1 cellular context compared by ENCODE assay signal in genomic region chr9:27573699-27574265, GRCh38.
A peak's percentile ranks its signal among the peaks of the same experiment; 100 is the strongest.
TF ChIP-seq lines count a peak whose summit lies in the region.

No MANE protein-coding gene starts in this region.

TF ChIP-seq in HepG2, 621 proteins besides CTCF, POLR2A, EP300 and RAD21 (continued from another document and continues in another):
- TF ChIP-seq IKZF5 (CRISPR knock-in tag; IDR thresholded peaks at IDR 0.05) (peak; percentile 42; the same call in 1 of the 2 replicates), MXI1 (IDR thresholded peaks at IDR 0.05; ENCODE audit: borderline replicate concordance, low read depth, low read length) (no peak), MXD3 (CRISPR knock-in tag; IDR thresholded peaks at IDR 0.05) (no peak), ATF1 (CRISPR knock-in tag; IDR thresholded peaks at IDR 0.05) (peak; percentile 97), GTF2F1 (IDR thresholded peaks at IDR 0.05; ENCODE audit: low read length) (no peak), ZNF629 (CRISPR knock-in tag; conservative IDR thresholded peaks at IDR 0.05) (0 out of 2 replicates have a peak, but pooled peaks have one; percentile 20), ZNF317 (CRISPR knock-in tag; IDR thresholded peaks at IDR 0.05) (no peak), ZNF704 (CRISPR knock-in tag; IDR thresholded peaks at IDR 0.05; ENCODE audit: borderline replicate concordance) (no peak), TCF7L2 (IDR thresholded peaks at IDR 0.05; ENCODE audit: low read depth, low read length) (no peak), DMAP1 (CRISPR knock-in tag; IDR thresholded peaks at IDR 0.05) (peak; percentile 39; the same call in 1 of the 2 replicates), HMGXB4 (CRISPR knock-in tag; IDR thresholded peaks at IDR 0.05; ENCODE audit: borderline replicate concordance in 1 of 2, low read depth in 1 of 2) (no peak; a peak in 1 of 4 replicates), TBL1XR1 (IDR thresholded peaks at IDR 0.05; ENCODE audit: borderline replicate concordance, low read length, partially characterized antibody) (no peak), ZBTB8A (CRISPR knock-in tag; IDR thresholded peaks at IDR 0.05; ENCODE audit: borderline replicate concordance, low read depth) (no peak), ZNF224 (CRISPR knock-in tag; IDR thresholded peaks at IDR 0.05) (no peak), ZGPAT (CRISPR knock-in tag; IDR thresholded peaks at IDR 0.05) (peak; percentile 38; the same call in 1 of the 2 replicates), ZBTB2 (CRISPR knock-in tag; IDR thresholded peaks at IDR 0.05; ENCODE audit: low read depth) (0 out of 2 replicates have a peak, but pooled peaks have one; percentile 44), HNRNPUL1 (IDR thresholded peaks at IDR 0.05; ENCODE audit: low read depth, low read length) (no peak), ZBTB7B (CRISPR knock-in tag; IDR thresholded peaks at IDR 0.05) (no peak), MYC (CRISPR knock-in tag; IDR thresholded peaks at IDR 0.05; ENCODE audit: borderline replicate concordance) (no peak), ZNF580 (CRISPR knock-in tag; IDR thresholded peaks at IDR 0.05; ENCODE audit: borderline replicate concordance, low read depth) (no peak), AHR (CRISPR knock-in tag; IDR thresholded peaks at IDR 0.05) (no peak), MAZ (IDR thresholded peaks at IDR 0.05; ENCODE audit: borderline replicate concordance, low read depth, low read length) (0 out of 2 replicates have a peak, but pooled peaks have one; percentile 21), MAZ (CRISPR knock-in tag; IDR thresholded peaks at IDR 0.05; ENCODE audit: low read depth) (peak; percentile 31; the same call in 1 of the 2 replicates), ATAD3A (CRISPR knock-in tag; IDR thresholded peaks at IDR 0.05) (no peak), RBFOX2 (IDR thresholded peaks at IDR 0.05; ENCODE audit: low read depth, low read length) (no peak), CHCHD3 (CRISPR knock-in tag; IDR thresholded peaks at IDR 0.05) (no peak), KAT8 (CRISPR knock-in tag; IDR thresholded peaks at IDR 0.05) (peak; percentile 62; the same call in 1 of the 2 replicates), ZBTB39 (CRISPR knock-in tag; IDR thresholded peaks at IDR 0.05) (no peak), ZNF609 (CRISPR knock-in tag; IDR thresholded peaks at IDR 0.05; ENCODE audit: borderline replicate concordance) (no peak), ZZZ3 (CRISPR knock-in tag; IDR thresholded peaks at IDR 0.05; ENCODE audit: borderline replicate concordance) (no peak; the same call in 1 of the 2 replicates), MAFK (conservative IDR thresholded peaks at IDR 0.05 in 1 of 2, IDR thresholded peaks at IDR 0.05 in 1 of 2; ENCODE audit: low read length in 2 of 2) (no peak), DNMT1 (CRISPR knock-in tag; IDR thresholded peaks at IDR 0.05) (no peak), RFX1 (IDR thresholded peaks at IDR 0.05) (no peak), FOSL2 (CRISPR knock-in tag; IDR thresholded peaks at IDR 0.05) (peak; percentile 59), HOXA5 (CRISPR knock-in tag; IDR thresholded peaks at IDR 0.05) (no peak), ZSCAN29 (CRISPR knock-in tag; conservative IDR thresholded peaks at IDR 0.05) (no peak), ZNF160 (CRISPR knock-in tag; IDR thresholded peaks at IDR 0.05) (no peak), MTF2 (CRISPR knock-in tag; IDR thresholded peaks at IDR 0.05; ENCODE audit: borderline replicate concordance) (no peak), SIX4 (CRISPR knock-in tag; IDR thresholded peaks at IDR 0.05) (no peak), ZNF598 (CRISPR knock-in tag; IDR thresholded peaks at IDR 0.05; ENCODE audit: borderline replicate concordance) (peak; percentile 31; the same call in 1 of the 2 replicates), HNF1B (CRISPR knock-in tag; IDR thresholded peaks at IDR 0.05) (peak; percentile 60)
